ENCODE assay signal across 21 cellular contexts in the genomic region with DNA sequence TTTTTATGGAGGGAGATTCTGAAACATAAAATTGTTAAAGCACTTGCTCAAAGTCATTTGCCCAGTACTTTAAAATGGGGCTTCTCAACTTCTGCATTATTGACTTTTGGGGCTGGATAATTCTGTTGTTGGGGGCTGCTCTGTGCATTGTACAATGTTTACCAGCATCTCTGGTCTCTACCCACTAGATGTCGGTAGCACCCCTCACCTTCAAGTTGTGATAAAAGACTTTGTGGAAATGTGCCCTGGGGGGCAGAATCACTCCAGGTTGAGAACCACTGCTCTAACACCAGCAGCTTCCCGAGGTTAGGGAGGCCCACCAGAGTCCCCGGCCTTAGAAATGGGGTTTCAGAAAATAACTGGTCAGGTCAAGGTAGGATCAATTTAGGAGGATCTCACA. TPM values are rescaled to one million over a fixed set of nuclear protein-coding genes. Genes with fewer than 3 reads are reported as not detected.
A peak's percentile ranks its signal among the peaks of the same experiment; 100 is the strongest.
DNase-seq lines count a peak whose midpoint lies in the region; ATAC-seq, FAIRE-seq and TF ChIP-seq lines count a peak whose summit lies in the region.
"Had no signal": no experiment of that assay in that cellular context is flagged by ENCODE, and none has a peak within 500 bp of the region (broad histone marks: within the 10 kb centered on the region; RNA-seq: fewer than 3 reads in every experiment).

No MANE protein-coding gene starts in this region.

- intact Hi-C loops in HepG2 (cut with micrococcal nuclease; ENCODE audit: unreplicated experiment) (no loop called here), right lobe of liver (cut with DNase I) (no loop called here), GM12878 (cut with micrococcal nuclease; ENCODE audit: unreplicated experiment) (no loop called here)

- peak; percentile 30; the same call in 1 of the 3 replicates for ATAC-seq in HepG2
- no peak for ATAC-seq in right lobe of liver
- ATAC-seq in GM12878 = peak; percentile 64
- ATAC-seq in GM18519 (IDR thresholded peaks at IDR 0.05; ENCODE audit: low FRiP score, unreplicated experiment) = no peak
- no peak for ATAC-seq in GM21360 (IDR thresholded peaks at IDR 0.05; ENCODE audit: unreplicated experiment)
- ATAC-seq: CD8-positive, alpha-beta T cell; gastroesophageal sphincter; natural killer cell; SK-N-SH treated with all-trans-retinoic acid at 6 μM for 48 hours; stimulated activated effector memory CD8-positive, alpha-beta T cell treated with anti-CD3 and anti-CD28 coated beads, Interleukin-12 subunit alpha, Interleukin-12 subunit beta, amount 100 ng/mL, for 72 hours had no signal

- TF ChIP-seq POLR2A in HepG2 (IDR thresholded peaks at IDR 0.05; ENCODE audit: insufficient read depth in 1 of 2, low read depth in 2 of 2, low read length in 2 of 2) (no peak), right lobe of liver (IDR thresholded peaks at IDR 0.05) (no peak), GM12878 (IDR thresholded peaks at IDR 0.05; ENCODE audit: low read depth, low read length) (no peak)

- DNase-seq in HepG2 (ENCODE audit: low spot score) = no peak
- DNase-seq in right lobe of liver = no peak
- DNase-seq in NAMALWA (ENCODE audit: low spot score) = peak; percentile 47
- no peak for DNase-seq in GM12878 (ENCODE audit: low read depth, low spot score)
- DNase-seq in Ammon's horn (ENCODE audit: low spot score) = no peak
- DNase-seq in NCI-H226 = no peak
- DNase-seq: activated naive CD4-positive, alpha-beta T cell treated with anti-CD3 and anti-CD28 coated beads, Interleukin-2, amount 10 ng/mL, durations not matched to agents 7 days and 5 days; activated T-cell treated with anti-CD3 and anti-CD28 coated beads for 4 hours; CD8-positive, alpha-beta T cell; Karpas-422; mammary epithelial cell; natural killer cell; OCI-M1 had no signal

- no peaks in the 10 kb centered on the region for H3K9me3 ChIP-seq in HepG2 (ENCODE audit: low read length)
- no peaks in the 10 kb centered on the region for H3K9me3 ChIP-seq in right lobe of liver
- no peaks in the 10 kb centered on the region for H3K9me3 ChIP-seq in GM12878 (replicated peaks; ENCODE audit: control insufficient read depth, insufficient read depth, low read length)
- H3K9me3 ChIP-seq: gastroesophageal sphincter, tibial nerve had no signal

- no peak overlapping the region for H3K4me2 ChIP-seq in HepG2 (ENCODE audit: low read depth, low read length)
- no peak overlapping the region for H3K4me2 ChIP-seq in GM12878 (ENCODE audit: control insufficient read depth, insufficient read depth)

- H2AFZ ChIP-seq in HepG2 (ENCODE audit: low read length) (no peak overlapping the region), GM12878 (ENCODE audit: control insufficient read depth, low read depth, low read length) (no peak overlapping the region)

- H3K79me2 ChIP-seq in HepG2 (ENCODE audit: insufficient read depth, low read length) = no peaks in the 10 kb centered on the region
- H3K79me2 ChIP-seq in GM12878 (ENCODE audit: control insufficient read depth, insufficient read depth, low read length) = no peaks in the 10 kb centered on the region

- no TSS peak for BruUV-seq in HepG2 (replicated peaks; lab: Mats Ljungman, UMichigan)
- BruUV-seq in GM12878 (replicated peaks; lab: Mats Ljungman, UMichigan) = no TSS peak

- CTCF ChIA-PET in HepG2 (lab: Yijun Ruan, JAX; ENCODE audit: low intra/inter-chr PET ratio, low total read pairs) (no interaction called here), GM12878 (lab: Yijun Ruan, JAX) (interaction anchor here (1.4 to 3.2 kb wide), 2 partner anchors 34 to 37 kb away, joined by 8 to 22 read pairs; no protein-coding TSS in a partner anchor)

- in situ Hi-C loops in HepG2 (cut with HindIII; ENCODE audit: extremely low pct_ligation_motif_present, low pct_unique_long_range_greater_than_20kb) (no loop called here), GM12878 (cut with MboI) (no loop called here)

- SMC1A ChIA-PET in GM12878 (lab: Charles Lee; ENCODE audit: uncharacterized antibody, unreplicated experiment) = interaction anchor here (0.9 to 1.1 kb wide), 2 partner anchors 34 to 91 kb away, joined by 3 to 4 read pairs; no protein-coding TSS in a partner anchor

- no peaks in the 10 kb centered on the region for H3K36me3 ChIP-seq in HepG2 (replicated peaks in 1 of 2; ENCODE audit: control insufficient read depth in 1 of 2, insufficient read depth in 2 of 2, low read length in 2 of 2)
- H3K36me3 ChIP-seq in right lobe of liver = no peaks in the 10 kb centered on the region
- H3K36me3 ChIP-seq in GM12878 (ENCODE audit: control insufficient read depth in 2 of 2, insufficient read depth in 2 of 2, low read length in 1 of 2) = no peaks in the 10 kb centered on the region
- H3K36me3 ChIP-seq: gastroesophageal sphincter, tibial nerve had no signal

- H3K4me1 ChIP-seq in HepG2 (ENCODE audit: insufficient read depth, low read length) (peaks cover 5% of the 10 kb centered on the region; the same call in 1 of the 2 replicates), right lobe of liver (peaks cover 0 to 12% (median 6%) of the 10 kb centered on the region in 4 donors), GM12878 (ENCODE audit: control insufficient read depth, insufficient read depth, low read length) (no peaks in the 10 kb centered on the region)
- H3K4me1 ChIP-seq: gastroesophageal sphincter, tibial nerve had no signal

- H3K9ac ChIP-seq in HepG2 (ENCODE audit: insufficient read depth, low read depth, low read length) = no peak overlapping the region
- no peak overlapping the region for H3K9ac ChIP-seq in GM12878 (ENCODE audit: control insufficient read depth, insufficient read depth, low read length)

- no peak overlapping the region for H3K4me3 ChIP-seq in HepG2 (replicated peaks in 1 of 3; ENCODE audit: insufficient read depth in 1 of 3, low read depth in 2 of 3, low read length in 3 of 3)
- H3K4me3 ChIP-seq in right lobe of liver = no peak overlapping the region
- no peak overlapping the region for H3K4me3 ChIP-seq in GM12878
- H3K4me3 ChIP-seq: gastroesophageal sphincter, tibial nerve had no signal

- no peak for FAIRE-seq in HepG2 (lab: Jason Lieb, UNC)
- FAIRE-seq in GM12878 (lab: Jason Lieb, UNC) = no peak
- FAIRE-seq: astrocyte, colon had no signal

- H4K20me1 ChIP-seq in HepG2 (ENCODE audit: insufficient read depth, low read length) (no peaks in the 10 kb centered on the region), GM12878 (ENCODE audit: control insufficient read depth, insufficient read depth) (no peaks in the 10 kb centered on the region)

- RAD21 ChIA-PET in GM12878 (lab: Charles Lee; ENCODE audit: unreplicated experiment) = no interaction called here

- POLR2A ChIA-PET in HepG2 (lab: Yijun Ruan, JAX) = no interaction called here
- POLR2A ChIA-PET in GM12878 (lab: Charles Lee) = no interaction called here

- TF ChIP-seq EP300 in HepG2 (IDR thresholded peaks at IDR 0.05; ENCODE audit: low read depth in 2 of 2, low read length in 2 of 2) (no peak), HepG2 (CRISPR knock-in tag; IDR thresholded peaks at IDR 0.05; ENCODE audit: borderline replicate concordance) (no peak), GM12878 (IDR thresholded peaks at IDR 0.05; ENCODE audit: borderline replicate concordance in 1 of 2, control insufficient read depth in 1 of 2, low read depth in 2 of 2, low read length in 2 of 2) (no peak)

- H3K27me3 ChIP-seq in HepG2 (ENCODE audit: control insufficient read depth in 1 of 2, insufficient read depth in 2 of 2, low read length in 2 of 2) = peaks cover 0 to 3% of the 10 kb centered on the region in 2 experiments; a peak in 2 of 5 replicates
- no peaks in the 10 kb centered on the region for H3K27me3 ChIP-seq in right lobe of liver
- no peaks in the 10 kb centered on the region; a peak in 1 of 4 replicates for H3K27me3 ChIP-seq in GM12878 (replicated peaks in 1 of 2; ENCODE audit: control insufficient read depth in 2 of 2, insufficient read depth in 2 of 2, low read length in 1 of 2)
- H3K27me3 ChIP-seq: gastroesophageal sphincter, tibial nerve had no signal

- 2% methylated on average over 3 of the region's 3 CpGs for WGBS in HepG2 (ENCODE audit: low lambda C conversion rate)
- 78% methylated on average over 3 of the region's 3 CpGs for WGBS in right lobe of liver (ENCODE audit: insufficient coverage, low coverage, low lambda C conversion rate, missing lambda C conversion rate)
- 17% methylated on average over 3 of the region's 3 CpGs for WGBS in GM12878 (ENCODE audit: insufficient coverage, insufficient replicate concordance, low lambda C conversion rate, missing lambda C conversion rate)

- TF ChIP-seq CTCF in HepG2 (CRISPR knock-in tag; IDR thresholded peaks at IDR 0.05) (peak; percentile 23; the same call in 1 of the 2 replicates), right lobe of liver (IDR thresholded peaks at IDR 0.05) (no peak), GM12878 (IDR thresholded peaks at IDR 0.05 in 2 of 3, conservative IDR thresholded peaks at IDR 0.05 in 1 of 3; ENCODE audit: control insufficient read depth in 2 of 3, extremely low read depth in 1 of 3, insufficient read depth in 1 of 3, low read depth in 3 of 3, low read length in 3 of 3) (peak in 2 of 3 experiments; percentile 23 to 27; a peak in 1 of 6 replicates)

- TF ChIP-seq RAD21 in HepG2 (CRISPR knock-in tag; IDR thresholded peaks at IDR 0.05) (no peak), GM12878 (IDR thresholded peaks at IDR 0.05; ENCODE audit: insufficient read depth, low read depth, low read length) (peak; percentile 43)

- H3K27ac ChIP-seq in HepG2 (ENCODE audit: extremely low read length, insufficient read depth, low read length) (no peak overlapping the region), right lobe of liver (no peak overlapping the region), GM12878 (ENCODE audit: control insufficient read depth, insufficient read depth) (no peak overlapping the region)
- H3K27ac ChIP-seq: gastroesophageal sphincter, tibial nerve had no signal

RNA-seq across cellular contexts. Expression of a gene that starts 26.8 kb away (rescaled TPM):
- total RNA-seq in HepG2 (2016; rRNA removed; fragmentation: Illumina TruSeq; extraction: Trizol) (62.3 and 97.3 TPM in 2 replicates), right lobe of liver (10 to 100 TPM; 30.3 to 46.2 (median 40.3) TPM), GM12878 (2014; rRNA removed) (49.0 and 59.5 TPM in 2 replicates), GM12878 (2014; rRNA removed; fragmentation: Illumina TruSeq; extraction: Trizol) (89.7 and 89.9 TPM in 2 replicates), GM12878 (2021) (80.4 and 80.9 TPM in 2 replicates)
- 35.1 and 39.9 TPM in 2 replicates for total RNA-seq in HepG2 (2016; cell fraction: cytosol; rRNA removed; fragmentation: Illumina TruSeq; extraction: Trizol; ENCODE audit: low read depth)
- 64.0 and 93.3 TPM in 2 replicates for total RNA-seq in HepG2 (2016; cell fraction: insoluble cytoplasmic fraction; rRNA removed; fragmentation: Illumina TruSeq; extraction: Trizol)
- total RNA-seq in HepG2 (2016; cell fraction: membrane; rRNA removed; fragmentation: Illumina TruSeq; extraction: Trizol) = 46.5 and 50.3 TPM in 2 replicates
- total RNA-seq in HepG2 (2016; cell fraction: nucleus; rRNA removed; fragmentation: Illumina TruSeq; extraction: Trizol) = 67.7 and 80.9 TPM in 2 replicates
- polyA plus RNA-seq in HepG2 (2011; rRNA removed) (27.3 and 33.2 TPM in 2 replicates), GM12878 (2011; rRNA removed) (57.8 and 92.2 TPM in 2 replicates), GM12878 (2014; fragmentation: Illumina TruSeq; extraction: Trizol) (95.4 and 122 TPM in 2 replicates), GM12878 (2014; fragmentation: Nextera tagmentation; extraction: Ambion mirVana) (10 to 100 TPM; 49.0 to 71.9 TPM), GM12878 (2014; rRNA removed) (40.8 and 46.6 TPM in 2 replicates), GM12878 (2016; fragmentation: Nextera tagmentation; extraction: Ambion mirVana) (10 to 100 TPM; 22.0 to 22.2 TPM)
- polyA plus RNA-seq in HepG2 (2011; cell fraction: cytosol; rRNA removed) = 12.3 and 22.5 TPM in 2 replicates
- polyA plus RNA-seq in HepG2 (2011; cell fraction: nucleus; rRNA removed) = 15.4 and 17.4 TPM in 2 replicates
- 61.7 and 67.8 TPM in 2 replicates for polyA plus RNA-seq in HepG2 (2012)
- 14.7 and 15.9 TPM in 2 replicates for polyA plus RNA-seq in HepG2 (2016; cell fraction: cytosol; fragmentation: Illumina TruSeq; extraction: Trizol; ENCODE audit: low read depth)
- polyA plus RNA-seq in HepG2 (2016; cell fraction: insoluble cytoplasmic fraction; fragmentation: Illumina TruSeq; extraction: Trizol; ENCODE audit: low read depth) = 98.0 and 99.0 TPM in 2 replicates
- 35.4 and 37.2 TPM in 2 replicates for polyA plus RNA-seq in HepG2 (2016; cell fraction: membrane; fragmentation: Illumina TruSeq; extraction: Trizol; ENCODE audit: low read depth)
- polyA plus RNA-seq in HepG2 (2016; cell fraction: nucleus; fragmentation: Illumina TruSeq; extraction: Trizol; ENCODE audit: insufficient read depth, low read depth) = 70.5 and 77.2 TPM in 2 replicates
- 24.4 and 24.7 TPM in 2 replicates for polyA minus RNA-seq in HepG2 (2011; rRNA and poly(A)+ RNA removed; ENCODE audit: low replicate concordance)
- 32.1 and 40.2 TPM in 2 replicates for polyA minus RNA-seq in HepG2 (2011; cell fraction: cytosol; rRNA and poly(A)+ RNA removed)
- polyA minus RNA-seq in HepG2 (2011; cell fraction: nucleus; rRNA and poly(A)+ RNA removed) = 133 and 141 TPM in 2 replicates
- total RNA-seq in GM12878 (2013; cell fraction: nucleolus; rRNA removed) = 137 and 145 TPM in 2 replicates
- 52.8 TPM for polyA plus RNA-seq in GM12878 (2011; ENCODE audit: low read depth)
- polyA plus RNA-seq in GM12878 (2011; cell fraction: cytosol; rRNA removed) = 22.4 and 23.9 TPM in 2 replicates
- polyA plus RNA-seq in GM12878 (2011; cell fraction: nucleus; rRNA removed) = 25.5 and 34.5 TPM in 2 replicates
- 70.0 and 76.0 TPM in 2 replicates for polyA plus RNA-seq in GM12878 (2012)
- polyA minus RNA-seq in GM12878 (2011; rRNA and poly(A)+ RNA removed) = 49.5 and 88.4 TPM in 2 replicates
- 26.6 and 29.9 TPM in 2 replicates for polyA minus RNA-seq in GM12878 (2011; cell fraction: cytosol; rRNA and poly(A)+ RNA removed)
- polyA minus RNA-seq in GM12878 (2011; cell fraction: nucleus; rRNA and poly(A)+ RNA removed) = 42.2 and 69.2 TPM in 2 replicates

Comparison
In these comparisons a context has a peak if more than half of its experiments do, and no peak if none do; other contexts are left out.
1. ATAC-seq: peak in HepG2 (single experiment) and GM12878 (single experiment); none in right lobe of liver (0 of 4), GM18519 (single experiment) and GM21360 (single experiment).
2. CTCF ChIP-seq: peak in HepG2 (single experiment) and GM12878 (2 of 3); none in right lobe of liver (0 of 4).